1 cellular context compared by ENCODE assay signal in the genomic region with DNA sequence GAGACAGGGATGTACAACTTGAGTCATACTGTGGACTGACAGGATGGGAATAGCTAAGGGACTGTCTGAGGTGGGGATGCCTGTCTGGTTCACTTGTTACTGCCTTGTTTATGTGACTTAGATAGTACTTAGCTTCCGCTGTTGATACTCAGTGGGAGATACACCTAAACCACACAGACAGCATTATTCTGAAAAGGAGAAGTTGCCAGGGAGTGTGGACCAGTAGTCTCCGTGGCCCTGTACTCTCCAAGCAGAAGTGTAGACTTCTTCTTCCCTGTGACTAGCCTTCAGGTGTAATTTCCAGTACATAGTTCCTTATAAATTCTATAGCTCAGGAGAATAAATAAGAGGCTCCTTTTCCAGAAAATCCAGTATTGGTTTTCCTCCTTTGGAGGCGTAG.
TF ChIP-seq lines count a peak whose summit lies in the region.

No MANE protein-coding gene starts in this region.

TF ChIP-seq in K562, 482 proteins besides CTCF, POLR2A, EP300 and RAD21:
- TF ChIP-seq, protein P1, sequence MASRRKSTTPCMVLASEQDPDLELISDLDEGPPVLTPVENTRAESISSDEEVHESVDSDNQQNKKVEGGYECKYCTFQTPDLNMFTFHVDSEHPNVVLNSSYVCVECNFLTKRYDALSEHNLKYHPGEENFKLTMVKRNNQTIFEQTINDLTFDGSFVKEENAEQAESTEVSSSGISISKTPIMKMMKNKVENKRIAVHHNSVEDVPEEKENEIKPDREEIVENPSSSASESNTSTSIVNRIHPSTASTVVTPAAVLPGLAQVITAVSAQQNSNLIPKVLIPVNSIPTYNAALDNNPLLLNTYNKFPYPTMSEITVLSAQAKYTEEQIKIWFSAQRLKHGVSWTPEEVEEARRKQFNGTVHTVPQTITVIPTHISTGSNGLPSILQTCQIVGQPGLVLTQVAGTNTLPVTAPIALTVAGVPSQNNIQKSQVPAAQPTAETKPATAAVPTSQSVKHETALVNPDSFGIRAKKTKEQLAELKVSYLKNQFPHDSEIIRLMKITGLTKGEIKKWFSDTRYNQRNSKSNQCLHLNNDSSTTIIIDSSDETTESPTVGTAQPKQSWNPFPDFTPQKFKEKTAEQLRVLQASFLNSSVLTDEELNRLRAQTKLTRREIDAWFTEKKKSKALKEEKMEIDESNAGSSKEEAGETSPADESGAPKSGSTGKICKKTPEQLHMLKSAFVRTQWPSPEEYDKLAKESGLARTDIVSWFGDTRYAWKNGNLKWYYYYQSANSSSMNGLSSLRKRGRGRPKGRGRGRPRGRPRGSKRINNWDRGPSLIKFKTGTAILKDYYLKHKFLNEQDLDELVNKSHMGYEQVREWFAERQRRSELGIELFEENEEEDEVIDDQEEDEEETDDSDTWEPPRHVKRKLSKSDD (conservative IDR thresholded peaks at IDR 0.05; ENCODE audit: low read length), result no peak
- TF ChIP-seq PHB2 (IDR thresholded peaks at IDR 0.05; ENCODE audit: low read depth) (no peak), MCM3 (IDR thresholded peaks at IDR 0.05) (no peak), ZNF561 (CRISPR knock-in tag; conservative IDR thresholded peaks at IDR 0.05) (no peak), CBFA2T2 (conservative IDR thresholded peaks at IDR 0.05) (no peak), PML (IDR thresholded peaks at IDR 0.05; ENCODE audit: low read length) (no peak)
TF ChIP-seq in K562: peak in this region for 0.
